Comparison of ENCODE assay signal across 21 cellular contexts in the genomic region with DNA sequence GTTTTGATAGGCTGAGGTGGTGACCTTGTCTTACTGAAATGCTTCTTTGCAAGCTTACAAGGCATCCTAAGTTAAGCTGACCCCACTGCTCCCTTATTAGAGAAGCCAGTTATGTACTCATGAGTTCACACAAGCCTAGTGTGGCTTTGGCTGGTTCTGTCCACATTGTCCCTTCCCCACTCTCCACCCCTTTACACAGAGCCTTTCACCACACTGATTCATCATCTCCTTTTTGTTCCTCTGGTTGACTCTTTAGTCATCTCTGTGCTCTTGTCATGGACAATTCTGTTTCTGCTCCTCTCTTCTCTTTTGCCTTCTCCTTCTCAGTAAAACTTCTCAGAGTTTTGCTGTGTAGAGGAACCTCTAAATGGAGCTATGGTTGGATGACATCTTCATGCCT. TPM values are rescaled to one million over a fixed set of nuclear protein-coding genes. Genes with fewer than 3 reads are reported as not detected.
DNase-seq lines count a peak whose midpoint lies in the region; ATAC-seq and TF ChIP-seq lines count a peak whose summit lies in the region.
"Had no signal": no experiment of that assay in that cellular context is flagged by ENCODE, and none has a peak within 500 bp of the region (broad histone marks: within the 10 kb centered on the region; RNA-seq: fewer than 3 reads in every experiment).

No MANE protein-coding gene starts in this region.

- CTCF ChIA-PET in PC-9 (lab: Charles Lee): no interaction called here

- H4K20me1 ChIP-seq in PC-9 (ENCODE audit: insufficient read depth): no peaks in the 10 kb centered on the region

- H3K79me2 ChIP-seq in PC-9 (ENCODE audit: low read depth): no peaks in the 10 kb centered on the region

- no peak overlapping the region for H3K4me3 ChIP-seq in PC-9
- H3K4me3 ChIP-seq: gastrocnemius medialis, upper lobe of right lung had no signal

- no TSS peak for BruUV-seq in PC-9 (replicated peaks; lab: Mats Ljungman, UMichigan)

- DNase-seq in activated CD4-positive, CD25-positive, alpha-beta regulatory T cell treated with anti-CD3 and anti-CD28 coated beads, Interleukin-2, amount 50 U/mL, for 72 hours: no peak
- DNase-seq in AG20443 (ENCODE audit: low spot score) (peak; percentile 45), PC-9 (no peak), kidney tubule cell (ENCODE audit: low spot score) (peak; percentile 53), DMS 273 (lab: John Stamatoyannopoulos, UW; ENCODE audit: unreplicated experiment) (no peak), NCI-H2196 (lab: John Stamatoyannopoulos, UW; ENCODE audit: unreplicated experiment) (no peak)
- DNase-seq: activated CD4-positive, alpha-beta T cell treated with anti-CD3 and anti-CD28 coated beads for 4 hours; C1 segment of cervical spinal cord; gastrocnemius medialis; HCEC 1CT; mesenchymal stem cell; MM.1S; NCI-H2029; NCI-H446; nephron progenitor cell; RPMI8226; upper lobe of right lung had no signal

- no peak overlapping the region; the same call in 1 of the 2 replicates for H3K27ac ChIP-seq in PC-9
- H3K27ac ChIP-seq: gastrocnemius medialis, upper lobe of right lung had no signal

- intact Hi-C loops in PC-9 (cut with micrococcal nuclease; ENCODE audit: unreplicated experiment): no loop called here

- no peaks in the 10 kb centered on the region for H3K9me3 ChIP-seq in PC-9 (ENCODE audit: insufficient read depth, low read depth)
- H3K9me3 ChIP-seq: gastrocnemius medialis, upper lobe of right lung had no signal

- peaks cover 1% of the 10 kb centered on the region; the same call in 1 of the 2 replicates for H3F3A ChIP-seq in PC-9 (ENCODE audit: insufficient read depth, low read depth)

- no peak overlapping the region for H2AFZ ChIP-seq in PC-9

- 0 out of 2 replicates have a peak overlapping the region, but pooled peaks have one; percentile 7 for H3K4me2 ChIP-seq in PC-9

- TF ChIP-seq CTCF in PC-9 (conservative IDR thresholded peaks at IDR 0.05): no peak

- peaks cover 20% of the 10 kb centered on the region for H3K4me1 ChIP-seq in PC-9 (replicated peaks; ENCODE audit: insufficient read depth)
- H3K4me1 ChIP-seq: gastrocnemius medialis, upper lobe of right lung had no signal

- ATAC-seq in activated CD4-positive, CD25-positive, alpha-beta regulatory T cell treated with anti-CD3 and anti-CD28 coated beads, Interleukin-2, amount 50 U/mL, for 24 hours: peak; percentile 65 to 68
- no peak for ATAC-seq in GM21737 (IDR thresholded peaks at IDR 0.05; ENCODE audit: unreplicated experiment)
- ATAC-seq: gastrocnemius medialis, upper lobe of right lung had no signal

- H3K36me3 ChIP-seq in PC-9 (ENCODE audit: low read depth): no peaks in the 10 kb centered on the region
- H3K36me3 ChIP-seq: gastrocnemius medialis, upper lobe of right lung had no signal

- no peaks in the 10 kb centered on the region for H3K9me2 ChIP-seq in PC-9 (ENCODE audit: insufficient read depth)

- H3K27me3 ChIP-seq in PC-9 (ENCODE audit: insufficient read depth, low read depth): no peaks in the 10 kb centered on the region
- H3K27me3 ChIP-seq: gastrocnemius medialis, upper lobe of right lung had no signal

- POLR2A ChIA-PET in PC-9 (lab: Charles Lee; ENCODE audit: unreplicated experiment): no interaction called here

RNA-seq across cellular contexts. Expression of gene CHRNA9, which starts 4.9 kb away (rescaled TPM):
- not detected in 2 replicates for total RNA-seq in PC-9 (2021)
- total RNA-seq: endothelial cell of umbilical vein, gastrocnemius medialis, skeletal muscle tissue, upper lobe of right lung had no signal

Comparison
In these comparisons a context has a peak if more than half of its experiments do, and no peak if none do; other contexts are left out.
1. DNase-seq: peak in AG20443 (single experiment) and kidney tubule cell (single experiment); none in activated CD4-positive, CD25-positive, alpha-beta regulatory T cell treated with anti-CD3 and anti-CD28 coated beads, Interleukin-2, amount 50 U/mL, for 72 hours (single experiment), PC-9 (0 of 2), DMS 273 (single experiment) and NCI-H2196 (single experiment).